Comparison of ENCODE assay signal across 1 cellular context in genomic region chr19:50358483-50359431, GRCh38.
TF ChIP-seq lines count a peak whose summit lies in the region.

No MANE protein-coding gene starts in this region.

TF ChIP-seq in K562, 482 proteins besides CTCF, POLR2A, EP300 and RAD21 (continued from another document and continues in another):
- TF ChIP-seq NRF1 (conservative IDR thresholded peaks at IDR 0.05 in 1 of 2, IDR thresholded peaks at IDR 0.05 in 1 of 2) (peak; percentile 98 to 99), MCM7 (IDR thresholded peaks at IDR 0.05) (no peak), ZKSCAN8 (CRISPR knock-in tag; IDR thresholded peaks at IDR 0.05) (no peak), TAF7 (tag; IDR thresholded peaks at IDR 0.05) (peak; percentile 62; the same call in 1 of the 2 replicates), ZNF324 (CRISPR knock-in tag; IDR thresholded peaks at IDR 0.05) (no peak), GATA2 (CRISPR knock-in tag; IDR thresholded peaks at IDR 0.05) (no peak), ZBTB11 (CRISPR knock-in tag; IDR thresholded peaks at IDR 0.05) (0 out of 6 replicates have a peak, but pooled peaks of 1 of the 3 experiments have one; percentile 27), PHF20 (IDR thresholded peaks at IDR 0.05; ENCODE audit: partially characterized antibody) (peak; percentile 40), ATF4 (CRISPR knock-in tag; IDR thresholded peaks at IDR 0.05) (peak; percentile 74), E2F8 (IDR thresholded peaks at IDR 0.05; ENCODE audit: low read depth, partially characterized antibody) (peak; percentile 95), XRCC3 (IDR thresholded peaks at IDR 0.05) (no peak), ID3 (CRISPR knock-in tag; IDR thresholded peaks at IDR 0.05) (no peak), ID3 (tag; IDR thresholded peaks at IDR 0.05) (peak; percentile 59), DACH1 (IDR thresholded peaks at IDR 0.05; ENCODE audit: partially characterized antibody) (no peak), SP1 (CRISPR knock-in tag; IDR thresholded peaks at IDR 0.05) (peak; percentile 60), NR2C2 (CRISPR knock-in tag; IDR thresholded peaks at IDR 0.05) (no peak), NR2C2 (tag; IDR thresholded peaks at IDR 0.05) (0 out of 2 replicates have a peak, but pooled peaks have one; percentile 15), MEF2D (tag; conservative IDR thresholded peaks at IDR 0.05; ENCODE audit: low read depth) (0 out of 2 replicates have a peak, but pooled peaks have one; percentile 54), JUN (IDR thresholded peaks at IDR 0.05; ENCODE audit: borderline replicate concordance, low read depth, low read length) (peak; percentile 94), JUN (CRISPR knock-in tag; IDR thresholded peaks at IDR 0.05; ENCODE audit: borderline replicate concordance) (peak; percentile 97), ATF3 (IDR thresholded peaks at IDR 0.05) (peak; percentile 100), ATF3 (CRISPR knock-in tag; conservative IDR thresholded peaks at IDR 0.05) (peak; percentile 83), SMARCE1 (IDR thresholded peaks at IDR 0.05) (peak; percentile 11; the same call in 1 of the 2 replicates), ZNF318 (IDR thresholded peaks at IDR 0.05; ENCODE audit: borderline replicate concordance in 1 of 2, low read depth in 1 of 2) (peak in 1 of 2 experiments; percentile 78; a peak in 1 of 4 replicates), TOE1 (IDR thresholded peaks at IDR 0.05; ENCODE audit: borderline replicate concordance) (peak; percentile 59), TOE1 (CRISPR knock-in tag; IDR thresholded peaks at IDR 0.05; ENCODE audit: borderline replicate concordance, low read depth) (no peak; the same call in 1 of the 2 replicates), MAZ (CRISPR knock-in tag; conservative IDR thresholded peaks at IDR 0.05 in 1 of 2, IDR thresholded peaks at IDR 0.05 in 1 of 2) (peak; percentile 42 to 61), CTBP1 (IDR thresholded peaks at IDR 0.05; ENCODE audit: borderline replicate concordance) (peak; percentile 65; the same call in 1 of the 2 replicates), ZBTB17 (CRISPR knock-in tag; IDR thresholded peaks at IDR 0.05) (peak; percentile 37; the same call in 1 of the 2 replicates), CREB3L1 (IDR thresholded peaks at IDR 0.05; ENCODE audit: borderline replicate concordance, low read depth) (peak; percentile 21; the same call in 1 of the 2 replicates), ZNF740 (CRISPR knock-in tag; IDR thresholded peaks at IDR 0.05) (peak; percentile 93), ZNF740 (tag; IDR thresholded peaks at IDR 0.05) (peak in 1 of 2 experiments; percentile 81; a peak in 2 of 4 replicates), CREB1 (IDR thresholded peaks at IDR 0.05) (peak; percentile 100), CREB1 (CRISPR knock-in tag; IDR thresholded peaks at IDR 0.05) (peak; percentile 100), PHF8 (IDR thresholded peaks at IDR 0.05; ENCODE audit: borderline replicate concordance, low read length) (peak; percentile 92), ATF1 (CRISPR knock-in tag; IDR thresholded peaks at IDR 0.05) (peak; percentile 94), ATF1 (tag; IDR thresholded peaks at IDR 0.05) (peak; percentile 100), PREB (CRISPR knock-in tag; IDR thresholded peaks at IDR 0.05) (no peak), TAF1 (IDR thresholded peaks at IDR 0.05; ENCODE audit: control insufficient read depth, extremely low read depth, insufficient read depth, low read length, severe bottlenecking) (peak; percentile 71), CSDE1 (IDR thresholded peaks at IDR 0.05) (peak in 1 of 2 experiments; percentile 98; a peak in 2 of 4 replicates)
